Comparison of ENCODE assay signal across 8 cellular contexts in genomic region chr15:60370804-60371700, GRCh38. TPM values are rescaled to one million over a fixed set of nuclear protein-coding genes. Genes with fewer than 3 reads are reported as not detected.
A peak's percentile ranks its signal among the peaks of the same experiment; 100 is the strongest.
DNase-seq lines count a peak whose midpoint lies in the region; ATAC-seq and TF ChIP-seq lines count a peak whose summit lies in the region.

No MANE protein-coding gene starts in this region.

- WGBS in tibial nerve, 2 donors, result 28 to 30% methylated on average over 13 of the region's 13 CpGs

- TF ChIP-seq EP300 in tibial nerve (IDR thresholded peaks at IDR 0.05), result peak; percentile 49 to 94

- DNase-seq in CD1c-positive myeloid dendritic cell (ENCODE audit: extremely low spot score), result peak; percentile 51
- peak; percentile 97 for DNase-seq in MG63
- peak; percentile 99 for DNase-seq in astrocyte of the spinal cord (ENCODE audit: low read depth, low spot score)
- peak; percentile 62 to 80 for DNase-seq in left colon
- peak; percentile 73 to 89 for DNase-seq in tibial nerve (ENCODE audit: low spot score in 2 of 2)
- no peak for DNase-seq in midbrain (lab: John Stamatoyannopoulos, UW)

- in situ Hi-C loops in astrocyte of the spinal cord (cut with HindIII; ENCODE audit: low sequenced_read_pairs), result no loop called here

- H3K4me3 ChIP-seq in MG63, result no peak overlapping the region
- no peak overlapping the region for H3K4me3 ChIP-seq in astrocyte of the spinal cord (ENCODE audit: low read depth, low read length)
- no peak overlapping the region for H3K4me3 ChIP-seq in tibial nerve

- peak overlapping the region; percentile 64 to 91 (median 75) for H3K27ac ChIP-seq in tibial nerve

- ATAC-seq in left colon (peak; percentile 67), HG03342 (IDR thresholded peaks at IDR 0.05; ENCODE audit: unreplicated experiment) (no peak), HG03095 (IDR thresholded peaks at IDR 0.05; ENCODE audit: unreplicated experiment) (no peak)

- H3K36me3 ChIP-seq in MG63 (peaks cover 72% of the 10 kb centered on the region), tibial nerve (peaks cover 0 to 14% (median 0%) of the 10 kb centered on the region in 3 donors)

- intact Hi-C loops in left colon (cut with DNase I, micrococcal nuclease), result no loop called here

- TF ChIP-seq CTCF in astrocyte of the spinal cord (IDR thresholded peaks at IDR 0.05; ENCODE audit: low read depth, low read length), result no peak
- no peak for TF ChIP-seq CTCF in tibial nerve (IDR thresholded peaks at IDR 0.05)

- H3K4me1 ChIP-seq in tibial nerve, result peaks cover 13 to 79% (median 67%) of the 10 kb centered on the region in 4 donors

- H3K27me3 ChIP-seq in MG63 (no peaks in the 10 kb centered on the region), tibial nerve (no peaks in the 10 kb centered on the region)

- no peak for TF ChIP-seq POLR2A in tibial nerve (IDR thresholded peaks at IDR 0.05)

- no peaks in the 10 kb centered on the region; the same call in 1 of the 2 replicates for H3K9me3 ChIP-seq in MG63
- no peaks in the 10 kb centered on the region for H3K9me3 ChIP-seq in tibial nerve

RNA-seq across cellular contexts. Expression of gene ANXA2, which starts 26.7 kb away (rescaled TPM):
- 5,310 and 5,617 TPM in 2 replicates for total RNA-seq in MG63 (2014; rRNA removed; shearing (Covaris generic); ENCODE audit: low replicate concordance)
- total RNA-seq in left colon, result 100 to 1,000 TPM; 815 to 870 TPM
- total RNA-seq in tibial nerve, result 1,000 to 10,000 TPM in 2 of 4 donors, 100 to 1,000 TPM in 2; 747 to 1,181 (median 1,009) TPM
